Comparison of ENCODE assay signal across 16 cellular contexts in the genomic region with DNA sequence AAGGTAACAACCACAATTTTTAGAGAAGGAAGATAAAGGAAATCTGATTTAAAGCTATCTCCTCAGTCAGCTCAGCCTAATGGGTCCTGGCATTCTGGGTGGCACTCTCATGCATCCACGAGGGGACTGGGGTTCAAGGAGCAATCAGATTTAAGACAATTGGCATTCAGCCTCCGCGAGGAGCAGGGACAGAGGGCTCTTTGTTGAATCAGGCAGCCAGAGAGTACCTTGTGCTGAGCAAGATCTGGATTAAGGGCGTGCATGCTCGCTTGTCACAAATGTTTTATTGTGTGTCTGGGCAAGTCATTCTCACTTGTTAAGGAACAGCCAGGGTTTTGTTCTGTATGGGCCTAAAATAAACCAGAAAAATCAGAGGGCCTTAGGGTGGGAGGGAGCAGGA.
DNase-seq lines count a peak whose midpoint lies in the region; ATAC-seq and TF ChIP-seq lines count a peak whose summit lies in the region.
"Had no signal": no experiment of that assay in that cellular context is flagged by ENCODE, and none has a peak within 500 bp of the region (broad histone marks: within the 10 kb centered on the region; RNA-seq: fewer than 3 reads in every experiment).

No MANE protein-coding gene starts in this region.

- CTCF ChIA-PET in A673 (lab: Charles Lee): no interaction called here
- CTCF ChIA-PET in T-cell (lab: Charles Lee): interaction anchor here in 1 of 2 donors (0.6 kb wide), 1 partner anchor 185 kb away, joined by 3 read pairs; no protein-coding TSS in a partner anchor

- H3K4me3 ChIP-seq in colonic mucosa (no peak overlapping the region), sigmoid colon (no peak overlapping the region), A673 (ENCODE audit: low read depth, low read length, poor library complexity, severe bottlenecking) (no peak overlapping the region)

- no TSS peak for BruUV-seq in A673 (replicated peaks; lab: Mats Ljungman, UMichigan)

- intact Hi-C loops in colonic mucosa (cut with DNase I) (no loop called here), sigmoid colon (cut with DNase I) (no loop called here), A673 (cut with micrococcal nuclease; ENCODE audit: unreplicated experiment) (no loop called here)

- H3K9me3 Mint-ChIP-seq in effector memory CD8-positive, alpha-beta T cell: peaks cover 7 to 13% of the 10 kb centered on the region in 2 donors
- H3K9me3 Mint-ChIP-seq in T-cell: peaks cover 0 to 7% (median 0%) of the 10 kb centered on the region in 3 donors
- H3K9me3 Mint-ChIP-seq: activated T-helper 17 cell treated with anti-CD3 and anti-CD28 coated beads, Interleukin-2, amount 50 U/mL, for 72 hours had no signal

- POLR2A ChIA-PET in A673 (lab: Charles Lee; ENCODE audit: low non-redundant PET) (interaction anchor here (0.6 kb wide), 1 partner anchor 833 kb away, joined by 3 read pairs; no protein-coding TSS in a partner anchor), T-cell (lab: Charles Lee) (no interaction called here)

- no peak for TF ChIP-seq CTCF in colonic mucosa (IDR thresholded peaks at IDR 0.05)
- TF ChIP-seq CTCF in sigmoid colon (IDR thresholded peaks at IDR 0.05): no peak
- TF ChIP-seq CTCF in A673 (conservative IDR thresholded peaks at IDR 0.05; ENCODE audit: low read depth, low read length): no peak

- 11 to 56% methylated on average over 5 of the region's 5 CpGs for WGBS in sigmoid colon, 2 donors

- DNase-seq in HT1080 (ENCODE audit: low read depth) (peak; percentile 8), colonic mucosa (peak; percentile 50), midbrain (lab: John Stamatoyannopoulos, UW) (peak; percentile 62), sigmoid colon (peak; percentile 70), A673 (ENCODE audit: low spot score) (no peak), T-cell (no peak)
- DNase-seq in effector memory CD8-positive, alpha-beta T cell: no peak
- DNase-seq: activated CD4-positive, alpha-beta memory T cell treated with anti-CD3 and anti-CD28 coated beads, Interleukin-2, amount 10 ng/mL, durations not matched to agents 7 days and 5 days; amniotic stem cell; NCI-H2171 treated with DMSO at 0.1 percent for 48 hours; SK-N-SH; stimulated activated CD4-positive, alpha-beta T cell treated with anti-CD3 and anti-CD28 coated beads, Interleukin-4, amount 100 ng/mL, for 1 hour had no signal

- no peaks in the 10 kb centered on the region for H3K27me3 ChIP-seq in colonic mucosa
- no peaks in the 10 kb centered on the region for H3K27me3 ChIP-seq in sigmoid colon
- no peaks in the 10 kb centered on the region for H3K27me3 ChIP-seq in A673 (replicated peaks; ENCODE audit: insufficient read depth, low read depth, low read length, poor library complexity)

- ATAC-seq in effector memory CD8-positive, alpha-beta T cell (replicated peaks): no peak
- no peak for ATAC-seq in T-cell (replicated peaks in 1 of 4)
- ATAC-seq in HG02884 (IDR thresholded peaks at IDR 0.05; ENCODE audit: unreplicated experiment): no peak
- ATAC-seq: activated T-helper 17 cell treated with anti-CD3 and anti-CD28 coated beads, Interleukin-2, amount 50 U/mL, for 72 hours had no signal

- no peak overlapping the region for H3K9ac ChIP-seq in colonic mucosa (ENCODE audit: low read depth in 2 of 2, low read length in 2 of 2)
- H3K9ac ChIP-seq: SK-N-SH had no signal

- no peaks in the 10 kb centered on the region for H3K4me1 Mint-ChIP-seq in effector memory CD8-positive, alpha-beta T cell (ENCODE audit: low read depth in 2 of 2)
- H3K4me1 Mint-ChIP-seq in T-cell: no peaks in the 10 kb centered on the region
- H3K4me1 Mint-ChIP-seq: activated CD4-positive, alpha-beta memory T cell treated with anti-CD3 and anti-CD28 coated beads, Interleukin-2, amount 10 ng/mL, durations not matched to agents 7 days and 5 days; activated T-helper 17 cell treated with anti-CD3 and anti-CD28 coated beads, Interleukin-2, amount 50 U/mL, for 72 hours; memory B cell had no signal

- no peak overlapping the region for H3K27ac Mint-ChIP-seq in effector memory CD8-positive, alpha-beta T cell
- H3K27ac Mint-ChIP-seq in T-cell: no peak overlapping the region
- H3K27ac Mint-ChIP-seq: activated CD4-positive, alpha-beta memory T cell treated with anti-CD3 and anti-CD28 coated beads, Interleukin-2, amount 10 ng/mL, durations not matched to agents 7 days and 5 days; activated T-helper 17 cell treated with anti-CD3 and anti-CD28 coated beads, Interleukin-2, amount 50 U/mL, for 72 hours; dendritic cell treated with granulocyte-macrophage colony-stimulating factor and Interleukin-4, amounts not matched to agents 40 ng/mL and 50 ng/mL, for 4 days; memory B cell had no signal

- no peak for TF ChIP-seq POLR2A in sigmoid colon (IDR thresholded peaks at IDR 0.05)

- no peaks in the 10 kb centered on the region for H3K27me3 Mint-ChIP-seq in effector memory CD8-positive, alpha-beta T cell
- H3K27me3 Mint-ChIP-seq in T-cell: no peaks in the 10 kb centered on the region
- H3K27me3 Mint-ChIP-seq: activated CD4-positive, alpha-beta memory T cell treated with anti-CD3 and anti-CD28 coated beads, Interleukin-2, amount 10 ng/mL, durations not matched to agents 7 days and 5 days; activated T-helper 17 cell treated with anti-CD3 and anti-CD28 coated beads, Interleukin-2, amount 50 U/mL, for 72 hours; dendritic cell treated with granulocyte-macrophage colony-stimulating factor and Interleukin-4, amounts not matched to agents 40 ng/mL and 50 ng/mL, for 4 days; memory B cell had no signal

- H3K36me3 ChIP-seq in colonic mucosa (no peaks in the 10 kb centered on the region), sigmoid colon (no peaks in the 10 kb centered on the region), A673 (ENCODE audit: insufficient read depth, low read length, poor library complexity, severe bottlenecking) (no peaks in the 10 kb centered on the region)

- H3K4me1 ChIP-seq in colonic mucosa (no peaks in the 10 kb centered on the region), sigmoid colon (no peaks in the 10 kb centered on the region), A673 (ENCODE audit: insufficient read depth, low read length, poor library complexity, severe bottlenecking) (peaks cover 4% of the 10 kb centered on the region)

- H3K9me3 ChIP-seq in colonic mucosa: no peaks in the 10 kb centered on the region
- H3K9me3 ChIP-seq in sigmoid colon: no peaks in the 10 kb centered on the region
- H3K9me3 ChIP-seq in A673 (ENCODE audit: low read depth, low read length, poor library complexity, severe bottlenecking): no peaks in the 10 kb centered on the region
- H3K9me3 ChIP-seq: SK-N-SH had no signal

- H3K36me3 Mint-ChIP-seq in effector memory CD8-positive, alpha-beta T cell (ENCODE audit: insufficient read depth): no peaks in the 10 kb centered on the region
- H3K36me3 Mint-ChIP-seq in T-cell: no peaks in the 10 kb centered on the region
- H3K36me3 Mint-ChIP-seq: memory B cell had no signal

- H3K27ac ChIP-seq in colonic mucosa: no peak overlapping the region
- H3K27ac ChIP-seq in sigmoid colon: peak overlapping the region in 1 of 4 donors; percentile 36
- no peak overlapping the region for H3K27ac ChIP-seq in A673 (ENCODE audit: low read depth, low read length, poor library complexity, severe bottlenecking)

- H3K4me3 Mint-ChIP-seq in effector memory CD8-positive, alpha-beta T cell: no peak overlapping the region
- no peak overlapping the region for H3K4me3 Mint-ChIP-seq in T-cell
- H3K4me3 Mint-ChIP-seq: activated CD4-positive, alpha-beta memory T cell treated with anti-CD3 and anti-CD28 coated beads, Interleukin-2, amount 10 ng/mL, durations not matched to agents 7 days and 5 days; activated T-helper 17 cell treated with anti-CD3 and anti-CD28 coated beads, Interleukin-2, amount 50 U/mL, for 72 hours; dendritic cell treated with granulocyte-macrophage colony-stimulating factor and Interleukin-4, amounts not matched to agents 40 ng/mL and 50 ng/mL, for 4 days; memory B cell had no signal

- no peak for TF ChIP-seq EP300 in sigmoid colon (IDR thresholded peaks at IDR 0.05)

Comparison
In these comparisons a context has a peak if more than half of its experiments do, and no peak if none do; other contexts are left out.
1. DNase-seq: peak in HT1080 (single experiment), colonic mucosa (single experiment), midbrain (single experiment) and sigmoid colon (single experiment); none in A673 (single experiment), effector memory CD8-positive, alpha-beta T cell (0 of 3) and T-cell (0 of 34).